ENCODE assay signal across 17 cellular contexts in the genomic region with DNA sequence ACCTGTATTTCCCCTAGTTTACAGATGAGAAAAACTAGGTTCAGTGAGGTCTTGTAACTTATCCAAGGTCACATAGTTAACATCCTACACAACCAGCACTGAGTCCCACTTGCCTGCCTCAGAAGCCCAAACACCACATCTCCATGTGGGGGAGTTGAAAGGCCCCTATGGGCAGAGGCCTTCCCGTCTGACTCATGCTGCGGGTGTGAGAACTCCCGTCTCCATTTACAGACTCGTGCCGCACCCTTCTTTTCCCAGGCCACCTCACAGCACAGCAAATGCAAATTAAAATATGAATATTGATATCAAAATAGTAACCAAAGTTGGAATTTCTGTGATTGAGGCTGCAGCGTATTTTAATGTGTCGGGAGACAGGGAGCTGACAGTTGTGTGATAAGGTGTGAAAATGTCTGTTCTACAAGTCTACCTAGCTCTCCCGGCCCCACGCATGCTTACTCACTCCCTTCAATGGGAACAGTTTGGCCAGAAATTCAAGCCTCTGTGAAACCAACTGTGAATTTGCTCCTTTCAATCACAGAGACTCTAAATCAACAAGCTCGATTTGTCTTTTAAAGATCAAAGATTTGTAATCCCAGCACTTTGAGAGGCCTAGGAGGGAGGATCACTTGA.
DNase-seq lines count a peak whose midpoint lies in the region; ATAC-seq and TF ChIP-seq lines count a peak whose summit lies in the region.
"Had no signal": no experiment of that assay in that cellular context is flagged by ENCODE, and none has a peak within 500 bp of the region (broad histone marks: within the 10 kb centered on the region; RNA-seq: fewer than 3 reads in every experiment).

No MANE protein-coding gene starts in this region.

- H4K20me1 ChIP-seq in H9 (ENCODE audit: control insufficient read depth, insufficient read depth, insufficient read length): no peaks in the 10 kb centered on the region

- H4K5ac ChIP-seq in H9 (ENCODE audit: insufficient read length, low read depth, low read length): no peak overlapping the region

- H3K79me1 ChIP-seq in H9 (ENCODE audit: insufficient read depth, low read depth, low read length, poor library complexity, severe bottlenecking): no peaks in the 10 kb centered on the region

- no peak overlapping the region for H3K23ac ChIP-seq in H9 (ENCODE audit: insufficient read length, low read depth, low read length)

- peaks cover 2% of the 10 kb centered on the region; the same call in 1 of the 2 replicates for H3K27me3 Mint-ChIP-seq in H9 (ENCODE audit: low read depth)
- H3K27me3 Mint-ChIP-seq: naive B cell, progenitor cell of endocrine pancreas had no signal

- TF ChIP-seq POLR2A in erythroblast (IDR thresholded peaks at IDR 0.05; ENCODE audit: low read length): no peak

- H3K4me2 ChIP-seq in H9 (ENCODE audit: insufficient read depth, insufficient read length, low read length): no peak overlapping the region

- TF ChIP-seq CTCF in H9 (conservative IDR thresholded peaks at IDR 0.05): no peak
- no peak for TF ChIP-seq CTCF in fibroblast of mammary gland (conservative IDR thresholded peaks at IDR 0.05; ENCODE audit: control insufficient read depth, insufficient read depth, low read depth, low read length)

- H3K18ac ChIP-seq in H9 (ENCODE audit: insufficient read length, low read depth, low read length): no peak overlapping the region

- no peak overlapping the region for H4K91ac ChIP-seq in H9 (ENCODE audit: insufficient read length, low read depth, low read length)

- H3K4ac ChIP-seq in H9 (ENCODE audit: low read depth, low read length): no peak overlapping the region

- ATAC-seq in HG02588 (IDR thresholded peaks at IDR 0.05; ENCODE audit: unreplicated experiment): no peak
- ATAC-seq: left ventricle myocardium superior had no signal

- no peak overlapping the region for H3K9ac ChIP-seq in H9 (ENCODE audit: extremely low read depth, insufficient read length, low read length)

- no peak overlapping the region for H3K4me3 ChIP-seq in fibroblast of mammary gland (ENCODE audit: control insufficient read depth, low read depth, low read length)

- peaks cover 16 to 22% of the 10 kb centered on the region in 2 experiments for H3K4me1 Mint-ChIP-seq in H9

- H3K9me3 Mint-ChIP-seq in H9: no peaks in the 10 kb centered on the region
- H3K9me3 Mint-ChIP-seq: naive B cell had no signal

- no peak overlapping the region for H2BK120ac ChIP-seq in H9 (ENCODE audit: low read depth, low read length, poor library complexity, severe bottlenecking)

- DNase-seq in H9: peak; percentile 35
- DNase-seq in RPMI7951 (ENCODE audit: low read depth): peak; percentile 4
- DNase-seq in fibroblast of mammary gland (ENCODE audit: low read depth): peak; percentile 61
- DNase-seq in renal cortical epithelial cell (ENCODE audit: low read depth): peak; percentile 20
- no peak for DNase-seq in activated naive CD4-positive, alpha-beta T cell treated with Interleukin-2 at 50 U/mL for 16 hours
- DNase-seq in erythroblast (lab: John Stamatoyannopoulos, UW): no peak
- no peak for DNase-seq in GF-D8 (lab: John Stamatoyannopoulos, UW)
- DNase-seq: activated CD4-positive, alpha-beta T cell treated with anti-CD3 and anti-CD28 coated beads for 4 hours; hippocampal formation; left ventricle myocardium superior; naive B cell; NCI-H187; NCI-H510A treated with DMSO at 0.1 percent for 48 hours; T-helper 9 cell had no signal

- H3K4me1 ChIP-seq in H9 (ENCODE audit: insufficient read depth, low read length): no peaks in the 10 kb centered on the region

- no peak overlapping the region for H2BK12ac ChIP-seq in H9 (ENCODE audit: insufficient read length, low read depth, low read length)

- H3K23me2 ChIP-seq in H9 (ENCODE audit: insufficient read length, low read depth, low read length, poor library complexity, severe bottlenecking): no peaks in the 10 kb centered on the region

- H3K56ac ChIP-seq in H9 (ENCODE audit: insufficient read length, low read depth, low read length): no peak overlapping the region

- H3K36me3 Mint-ChIP-seq in H9 (ENCODE audit: insufficient read depth in 1 of 3, low read depth in 3 of 3): peaks cover 0 to 4% (median 0%) of the 10 kb centered on the region in 3 experiments; a peak in 2 of 7 replicates

- peak overlapping the region in 2 of 3 experiments; percentile 36 to 62; a peak in 2 of 7 replicates for H3K27ac Mint-ChIP-seq in H9
- H3K27ac Mint-ChIP-seq: naive B cell, progenitor cell of endocrine pancreas had no signal

- no peak overlapping the region for H2AK5ac ChIP-seq in H9 (ENCODE audit: insufficient read length, low read length)

- no peaks in the 10 kb centered on the region for H3K27me3 ChIP-seq in H9 (ENCODE audit: insufficient read depth, low read length)

- H2BK5ac ChIP-seq in H9 (ENCODE audit: insufficient read length, low read length): no peak overlapping the region

- H2BK20ac ChIP-seq in H9 (ENCODE audit: low read depth, low read length, poor library complexity, severe bottlenecking): no peak overlapping the region

- H3K9me3 ChIP-seq in H9 (ENCODE audit: control insufficient read depth, low read depth, low read length): no peaks in the 10 kb centered on the region

- no peak overlapping the region for H2AFZ ChIP-seq in H9 (ENCODE audit: low read length)

- no peaks in the 10 kb centered on the region for H3K79me2 ChIP-seq in H9 (ENCODE audit: insufficient read depth, low read length)

- no peak overlapping the region for H3T11ph ChIP-seq in H9 (ENCODE audit: low read length)

- H3K14ac ChIP-seq in H9 (ENCODE audit: insufficient read depth, low read length): no peak overlapping the region

- H3K4me3 Mint-ChIP-seq in H9: no peak overlapping the region
- H3K4me3 Mint-ChIP-seq: naive B cell had no signal

- no peak overlapping the region for H2BK15ac ChIP-seq in H9 (ENCODE audit: low read depth, low read length)

- WGBS in H9 (ENCODE audit: extremely low coverage, insufficient read length, low lambda C conversion rate): no CpG with 5 or more reads among the region's 10 CpGs

- no peak overlapping the region for H3K27ac ChIP-seq in H9 (ENCODE audit: insufficient read length, low read depth, low read length)
- H3K27ac ChIP-seq: epithelial cell of prostate had no signal

- H4K8ac ChIP-seq in H9 (replicated peaks; ENCODE audit: insufficient read length, low read depth, low read length): no peak overlapping the region

Comparison
In these comparisons a context has a peak if more than half of its experiments do, and no peak if none do; other contexts are left out.
1. DNase-seq: peak in H9 (single experiment), RPMI7951 (single experiment), fibroblast of mammary gland (single experiment) and renal cortical epithelial cell (single experiment); none in activated naive CD4-positive, alpha-beta T cell treated with Interleukin-2 at 50 U/mL for 16 hours (single experiment), erythroblast (0 of 2) and GF-D8 (single experiment).